ENCODE assay signal across 17 cellular contexts in the genomic region with DNA sequence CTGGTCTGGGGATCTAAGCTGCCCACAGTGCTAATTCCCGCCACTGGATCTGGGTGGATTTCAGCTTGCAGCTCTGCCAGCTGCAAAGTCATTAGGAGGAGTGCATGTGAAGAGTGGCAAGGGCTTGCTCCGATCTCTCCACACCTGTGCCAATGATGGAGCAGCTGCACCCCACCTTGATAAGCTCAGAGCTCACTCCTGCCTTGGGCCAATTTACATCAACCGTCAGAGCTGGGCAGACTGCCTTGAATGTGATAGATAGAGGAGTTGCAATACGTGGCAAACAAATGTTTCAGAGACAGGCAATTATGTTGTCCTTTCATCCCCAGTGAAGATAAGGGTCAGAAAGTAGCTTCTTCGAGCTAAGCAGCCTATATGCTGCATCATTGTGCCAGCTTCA.
DNase-seq lines count a peak whose midpoint lies in the region; ATAC-seq and TF ChIP-seq lines count a peak whose summit lies in the region.
"Had no signal": no experiment of that assay in that cellular context is flagged by ENCODE, and none has a peak within 500 bp of the region (broad histone marks: within the 10 kb centered on the region; RNA-seq: fewer than 3 reads in every experiment).

No MANE protein-coding gene starts in this region.

- POLR2A ChIA-PET in MCF 10A (lab: Yijun Ruan, JAX), result interaction anchor here (0.7 kb wide), 1 partner anchor 1399 kb away, joined by 3 read pairs; no protein-coding TSS in a partner anchor

- DNase-seq in NCI-H2171 treated with DMSO at 0.1 percent for 48 hours (lab: John Stamatoyannopoulos, UW) (peak; percentile 39), NCI-H2171 (lab: John Stamatoyannopoulos, UW) (no peak), NCI-H1105 (lab: John Stamatoyannopoulos, UW) (peak; percentile 62), OCI-M1 (lab: John Stamatoyannopoulos, UW) (peak; percentile 38), endodermal cell (peak; percentile 39), left colon (no peak), MCF 10A (ENCODE audit: unreplicated experiment) (no peak)
- DNase-seq: 8988T; CD4-positive, alpha-beta memory T cell; DMS153; DMS79; GDM1; GM23248; H7 had no signal

- CTCF ChIA-PET in MCF 10A (lab: Yijun Ruan, JAX), result interaction anchor here (0.6 to 1.8 kb wide), 5 partner anchors 12 to 294 kb away, joined by 3 to 7 read pairs (median 3); no protein-coding TSS in a partner anchor

- H3K4me3 ChIP-seq in endodermal cell (ENCODE audit: low read length), result no peak overlapping the region
- H3K4me3 ChIP-seq: BLaER1, GM23248 had no signal

- no peak overlapping the region for H3K4me3 Mint-ChIP-seq in endodermal cell
- H3K4me3 Mint-ChIP-seq in MCF 10A (ENCODE audit: unreplicated experiment), result no peak overlapping the region
- H3K4me3 Mint-ChIP-seq: CD14-positive monocyte; CD4-positive, alpha-beta memory T cell had no signal

- H3K27me3 Mint-ChIP-seq in endodermal cell (ENCODE audit: insufficient read depth) (no peaks in the 10 kb centered on the region), MCF 10A (ENCODE audit: insufficient read depth, unreplicated experiment) (peaks cover 55% of the 10 kb centered on the region)

- H3K36me3 Mint-ChIP-seq in endodermal cell (ENCODE audit: low read depth) (no peaks in the 10 kb centered on the region), MCF 10A (ENCODE audit: insufficient read depth, unreplicated experiment) (no peaks in the 10 kb centered on the region)
- H3K36me3 Mint-ChIP-seq: CD14-positive monocyte; CD4-positive, alpha-beta memory T cell had no signal

- BruUV-seq in MCF 10A (replicated peaks; lab: Mats Ljungman, UMichigan), result no TSS peak

- no peak overlapping the region for H3K27ac ChIP-seq in endodermal cell (ENCODE audit: low read depth, low read length)
- H3K27ac ChIP-seq: BLaER1, GM23248 had no signal

- no peak for ATAC-seq in left colon
- ATAC-seq in HG03045 (IDR thresholded peaks at IDR 0.05; ENCODE audit: unreplicated experiment), result no peak

- no peak overlapping the region for H3K27ac Mint-ChIP-seq in endodermal cell
- H3K27ac Mint-ChIP-seq in MCF 10A (ENCODE audit: low read depth, unreplicated experiment), result no peak overlapping the region
- H3K27ac Mint-ChIP-seq: CD14-positive monocyte; CD4-positive, alpha-beta memory T cell had no signal

- intact Hi-C loops in left colon (cut with DNase I, micrococcal nuclease) (no loop called here), MCF 10A (cut with micrococcal nuclease) (no loop called here)

- no peaks in the 10 kb centered on the region for H3K27me3 ChIP-seq in endodermal cell (ENCODE audit: control insufficient read depth, insufficient read depth, low read length, poor library complexity, severe bottlenecking)
- H3K27me3 ChIP-seq: BLaER1 had no signal

- H3K4me1 Mint-ChIP-seq in endodermal cell, result peaks cover 36% of the 10 kb centered on the region
- H3K4me1 Mint-ChIP-seq in MCF 10A (ENCODE audit: insufficient read depth, unreplicated experiment), result no peaks in the 10 kb centered on the region
- H3K4me1 Mint-ChIP-seq: CD14-positive monocyte; CD4-positive, alpha-beta memory T cell had no signal

- TF ChIP-seq CTCF in endodermal cell (conservative IDR thresholded peaks at IDR 0.05), result no peak
- no peak for TF ChIP-seq CTCF in MCF 10A (IDR thresholded peaks at IDR 0.05; ENCODE audit: unreplicated experiment)

- H3K9me3 ChIP-seq in endodermal cell (ENCODE audit: control insufficient read depth, low read length), result peaks cover 7% of the 10 kb centered on the region
- H3K9me3 ChIP-seq: BLaER1 had no signal

- no peaks in the 10 kb centered on the region for H3K36me3 ChIP-seq in endodermal cell (ENCODE audit: control insufficient read depth, insufficient read depth, low read length)
- H3K36me3 ChIP-seq: BLaER1 had no signal

- peaks cover 26% of the 10 kb centered on the region for H3K4me1 ChIP-seq in endodermal cell (ENCODE audit: control insufficient read depth, insufficient read depth, low read length)

- H3K9ac ChIP-seq in endodermal cell (ENCODE audit: extremely low read depth, low read length, poor library complexity, severe bottlenecking), result no peak overlapping the region
- H3K9ac ChIP-seq: BLaER1, GM23248 had no signal

- no peaks in the 10 kb centered on the region for H3K9me3 Mint-ChIP-seq in endodermal cell
- H3K9me3 Mint-ChIP-seq in MCF 10A (ENCODE audit: unreplicated experiment), result no peaks in the 10 kb centered on the region
- H3K9me3 Mint-ChIP-seq: CD4-positive, alpha-beta memory T cell had no signal

- WGBS in endodermal cell (ENCODE audit: insufficient coverage in 1 of 2, insufficient read length in 1 of 2), 2 experiments, result 72 to 81% methylated on average over 4 to 5 of the region's 5 CpGs

Comparison
In these comparisons a context has a peak if more than half of its experiments do, and no peak if none do; other contexts are left out.
1. DNase-seq: peak in NCI-H2171 treated with DMSO at 0.1 percent for 48 hours (single experiment), NCI-H1105 (single experiment), OCI-M1 (single experiment) and endodermal cell (single experiment); none in NCI-H2171 (single experiment), left colon (0 of 2) and MCF 10A (single experiment).